1 cellular context compared by ENCODE assay signal in genomic region chr11:122150484-122151124, GRCh38.
TF ChIP-seq lines count a peak whose summit lies in the region.

No MANE protein-coding gene starts in this region.

TF ChIP-seq in HCT116, 20 proteins besides CTCF, POLR2A, EP300 and RAD21 (continued from another document):
- no peak for TF ChIP-seq ZBTB33 (IDR thresholded peaks at IDR 0.05; ENCODE audit: extremely low read depth, insufficient replicate concordance, low read length)
- no peak; the same call in 1 of the 2 replicates for TF ChIP-seq CEBPB (IDR thresholded peaks at IDR 0.05; ENCODE audit: low read depth)
- TF ChIP-seq EZH2 (IDR thresholded peaks at IDR 0.05): no peak
- no peak for TF ChIP-seq REST (IDR thresholded peaks at IDR 0.05; ENCODE audit: low read depth)
- TF ChIP-seq SP1 (IDR thresholded peaks at IDR 0.05; ENCODE audit: low read depth): peak; percentile 41; the same call in 1 of the 2 replicates
